In the genomic region with DNA sequence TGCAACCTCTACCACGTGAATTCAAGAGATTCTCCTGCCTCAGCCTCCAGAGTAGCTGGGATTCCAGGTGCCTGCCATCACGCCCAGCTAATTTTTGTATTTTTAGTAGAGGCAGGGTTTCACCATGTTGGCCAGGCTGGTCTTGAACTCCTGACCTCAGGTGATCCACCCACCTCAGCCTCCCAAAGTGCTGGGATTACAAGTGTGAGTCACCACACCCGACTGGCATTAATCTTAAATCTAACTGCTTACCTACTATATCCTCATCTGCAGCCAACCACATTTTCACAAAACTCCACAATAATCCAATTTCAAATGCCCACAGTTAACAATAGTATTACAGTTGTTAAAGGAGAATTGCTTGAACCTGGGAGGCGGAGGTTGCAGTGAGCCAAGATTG, we compare ENCODE assay signal across 7 cellular contexts. TPM values are rescaled to one million over a fixed set of nuclear protein-coding genes. Genes with fewer than 3 reads are reported as not detected.
DNase-seq lines count a peak whose midpoint lies in the region; ATAC-seq, FAIRE-seq and TF ChIP-seq lines count a peak whose summit lies in the region.
"Not testable (repeated sequence)": the region's sequence is repeated elsewhere in the genome, so short reads cannot be mapped to it uniquely, and the experiment has no call there.

No MANE protein-coding gene starts in this region.

- not testable (repeated sequence) for TF ChIP-seq RAD21 in HCT116 (IDR thresholded peaks at IDR 0.05; ENCODE audit: low read depth); GM12878 (IDR thresholded peaks at IDR 0.05; ENCODE audit: insufficient read depth, low read depth, low read length)

- in situ Hi-C loops in GM12878 (cut with MboI): not testable (repeated sequence)

- H3K9me3 Mint-ChIP-seq in activated T-cell treated with anti-CD3 and anti-CD28 coated beads, Interleukin-2, amount 50 U/mL, for 72 hours; endothelial cell (ENCODE audit: unreplicated experiment); type B pancreatic cell: not testable (repeated sequence)

- H4K20me1 ChIP-seq in HCT116 (ENCODE audit: insufficient read depth); OCI-LY7 (ENCODE audit: insufficient read depth, low read length); GM12878 (ENCODE audit: control insufficient read depth, insufficient read depth): not testable (repeated sequence)

- peaks cover 3 to 16% of the 10 kb centered on the region in 2 donors for H3K36me3 Mint-ChIP-seq in activated T-cell treated with anti-CD3 and anti-CD28 coated beads, Interleukin-2, amount 50 U/mL, for 72 hours (ENCODE audit: insufficient read depth in 2 of 2)
- not testable (repeated sequence) for H3K36me3 Mint-ChIP-seq in endothelial cell (ENCODE audit: low read depth, unreplicated experiment); type B pancreatic cell

- H2AFZ ChIP-seq in HCT116 (ENCODE audit: low read depth, low read length, poor library complexity, severe bottlenecking); OCI-LY7 (ENCODE audit: low read length); GM12878 (ENCODE audit: control insufficient read depth, low read depth, low read length): not testable (repeated sequence)

- POLR2A ChIA-PET in HCT116 (lab: Charles Lee); OCI-LY7 (lab: Charles Lee): not testable (repeated sequence)
- POLR2A ChIA-PET in GM12878 (lab: Charles Lee): interaction anchor here (0.7 to 3.3 kb wide), 2 partner anchors 14 to 1506 kb away, joined by 3 to 25 read pairs; a partner anchor contains a TSS

- H3K4me1 ChIP-seq in HCT116 (ENCODE audit: control insufficient read depth in 1 of 2, insufficient read depth in 2 of 2, low read length in 2 of 2) (peaks cover 0 to 15% of the 10 kb centered on the region in 2 experiments; a peak in 3 of 4 replicates), OCI-LY7 (ENCODE audit: insufficient read depth, low read length, poor library complexity, severe bottlenecking) (peaks cover 19% of the 10 kb centered on the region)
- not testable (repeated sequence) for H3K4me1 ChIP-seq in GM12878 (ENCODE audit: control insufficient read depth, insufficient read depth, low read length)

- RAD21 ChIA-PET in HCT116 (lab: Charles Lee; ENCODE audit: low non-redundant PET in 1 of 2, low total read pairs in 2 of 2, uncharacterized antibody in 2 of 2, unreplicated experiment in 2 of 2); GM12878 (lab: Charles Lee; ENCODE audit: unreplicated experiment): not testable (repeated sequence)

- ATAC-seq in HCT116; activated T-cell treated with anti-CD3 and anti-CD28 coated beads, Interleukin-2, amount 50 U/mL, for 72 hours (replicated peaks in 1 of 2); GM12878: not testable (repeated sequence)

- FAIRE-seq in GM12878 (lab: Jason Lieb, UNC): not testable (repeated sequence)

- 88% methylated on average over 4 of the region's 4 CpGs for WGBS in GM12878 (ENCODE audit: insufficient coverage, insufficient replicate concordance, low lambda C conversion rate, missing lambda C conversion rate)

- SMC1A ChIA-PET in GM12878 (lab: Charles Lee; ENCODE audit: uncharacterized antibody, unreplicated experiment): not testable (repeated sequence)

- H3K27ac ChIP-seq in HCT116 (ENCODE audit: low read depth, low read length); OCI-LY7 (ENCODE audit: low read depth, low read length, poor library complexity, severe bottlenecking); GM12878 (ENCODE audit: control insufficient read depth, insufficient read depth): not testable (repeated sequence)

- BruUV-seq in HCT116 (replicated peaks; lab: Mats Ljungman, UMichigan); OCI-LY7 (replicated peaks; lab: Mats Ljungman, UMichigan); GM12878 (replicated peaks; lab: Mats Ljungman, UMichigan): not testable (repeated sequence)

- DNase-seq in HCT116 (ENCODE audit: low read depth, low spot score); NB4 (ENCODE audit: low read depth); OCI-LY7 (ENCODE audit: low spot score); activated T-cell treated with anti-CD3 and anti-CD28 coated beads, Interleukin-2, amount 50 U/mL, for 72 hours; GM12878 (ENCODE audit: low read depth, low spot score); endothelial cell (ENCODE audit: low spot score); type B pancreatic cell (ENCODE audit: extremely low spot score, unreplicated experiment): not testable (repeated sequence)

- H3K4me3 Mint-ChIP-seq in activated T-cell treated with anti-CD3 and anti-CD28 coated beads, Interleukin-2, amount 50 U/mL, for 72 hours: peak overlapping the region; percentile 21 to 24
- H3K4me3 Mint-ChIP-seq in endothelial cell (ENCODE audit: unreplicated experiment) (peak overlapping the region; percentile 57), type B pancreatic cell (peak overlapping the region; percentile 24)

- H3K27me3 Mint-ChIP-seq in activated T-cell treated with anti-CD3 and anti-CD28 coated beads, Interleukin-2, amount 50 U/mL, for 72 hours (ENCODE audit: low read depth); endothelial cell (ENCODE audit: unreplicated experiment); type B pancreatic cell: not testable (repeated sequence)

- intact Hi-C loops in HCT116 (cut with micrococcal nuclease); OCI-LY7 (cut with micrococcal nuclease; ENCODE audit: unreplicated experiment); GM12878 (cut with micrococcal nuclease; ENCODE audit: unreplicated experiment): not testable (repeated sequence)

- H3K79me2 ChIP-seq in HCT116 (ENCODE audit: insufficient read depth, low read length) (peaks cover 49% of the 10 kb centered on the region), OCI-LY7 (ENCODE audit: insufficient read depth, low read depth, low read length) (peaks cover 53% of the 10 kb centered on the region), GM12878 (ENCODE audit: control insufficient read depth, insufficient read depth, low read length) (peaks cover 43% of the 10 kb centered on the region)

- H3K9me2 ChIP-seq in HCT116 (ENCODE audit: insufficient read depth); OCI-LY7 (ENCODE audit: insufficient read depth, low read length): not testable (repeated sequence)

- H3K4me1 Mint-ChIP-seq in activated T-cell treated with anti-CD3 and anti-CD28 coated beads, Interleukin-2, amount 50 U/mL, for 72 hours (ENCODE audit: low read depth): peaks cover 24% of the 10 kb centered on the region
- not testable (repeated sequence) for H3K4me1 Mint-ChIP-seq in endothelial cell (ENCODE audit: unreplicated experiment)
- H3K4me1 Mint-ChIP-seq in type B pancreatic cell (ENCODE audit: unreplicated experiment): peaks cover 19% of the 10 kb centered on the region

- not testable (repeated sequence) for TF ChIP-seq CTCF in HCT116 (IDR thresholded peaks at IDR 0.05 in 2 of 3, conservative IDR thresholded peaks at IDR 0.05 in 1 of 3; ENCODE audit: borderline replicate concordance in 1 of 3, insufficient read depth in 1 of 3, low read depth in 2 of 3, low read length in 2 of 3); NB4 (IDR thresholded peaks at IDR 0.05; ENCODE audit: low read depth, low read length); OCI-LY7 (conservative IDR thresholded peaks at IDR 0.05; ENCODE audit: low read length); GM12878 (IDR thresholded peaks at IDR 0.05 in 2 of 3, conservative IDR thresholded peaks at IDR 0.05 in 1 of 3; ENCODE audit: control insufficient read depth in 2 of 3, extremely low read depth in 1 of 3, insufficient read depth in 1 of 3, low read depth in 3 of 3, low read length in 3 of 3); endothelial cell (IDR thresholded peaks at IDR 0.05; ENCODE audit: unreplicated experiment); type B pancreatic cell (conservative IDR thresholded peaks at IDR 0.05)

- not testable (repeated sequence) for H3K9me3 ChIP-seq in HCT116 (ENCODE audit: control insufficient read depth in 1 of 2, insufficient read depth in 1 of 2, low read depth in 1 of 2, low read length in 2 of 2); OCI-LY7 (ENCODE audit: low read length); GM12878 (replicated peaks; ENCODE audit: control insufficient read depth, insufficient read depth, low read length)

- not testable (repeated sequence) for H3K9ac ChIP-seq in HCT116 (ENCODE audit: low read length); GM12878 (ENCODE audit: control insufficient read depth, insufficient read depth, low read length)

- TF ChIP-seq POLR2A in HCT116 (IDR thresholded peaks at IDR 0.05; ENCODE audit: borderline replicate concordance, extremely low read depth, insufficient read depth, insufficient read length); NB4 (IDR thresholded peaks at IDR 0.05; ENCODE audit: extremely low read depth, insufficient read length); GM12878 (IDR thresholded peaks at IDR 0.05; ENCODE audit: low read depth, low read length): not testable (repeated sequence)

- H3K36me3 ChIP-seq in HCT116 (ENCODE audit: control insufficient read depth in 1 of 2, insufficient read depth in 2 of 2, low read length in 2 of 2); GM12878 (ENCODE audit: control insufficient read depth in 2 of 2, insufficient read depth in 2 of 2, low read length in 1 of 2): not testable (repeated sequence)
- peaks cover 47% of the 10 kb centered on the region for H3K36me3 ChIP-seq in OCI-LY7 (ENCODE audit: insufficient read depth, low read length)

- H3K4me2 ChIP-seq in HCT116 (ENCODE audit: low read length) (peak overlapping the region; percentile 47; the same call in 1 of the 2 replicates), OCI-LY7 (ENCODE audit: low read length) (0 out of 2 replicates have a peak overlapping the region, but pooled peaks have one; percentile 24), GM12878 (ENCODE audit: control insufficient read depth, insufficient read depth) (0 out of 2 replicates have a peak overlapping the region, but pooled peaks have one; percentile 3)

- CTCF ChIA-PET in HCT116 (lab: Charles Lee); OCI-LY7 (lab: Charles Lee; ENCODE audit: unreplicated experiment); GM12878 (lab: Yijun Ruan, JAX): not testable (repeated sequence)

- H3K27ac Mint-ChIP-seq in activated T-cell treated with anti-CD3 and anti-CD28 coated beads, Interleukin-2, amount 50 U/mL, for 72 hours; type B pancreatic cell: not testable (repeated sequence)
- peak overlapping the region; percentile 24 for H3K27ac Mint-ChIP-seq in endothelial cell (ENCODE audit: unreplicated experiment)

- H3K4me3 ChIP-seq in HCT116 (replicated peaks in 1 of 2; ENCODE audit: low read depth in 1 of 2, low read length in 2 of 2); OCI-LY7 (ENCODE audit: low read depth, low read length, poor library complexity, severe bottlenecking): not testable (repeated sequence)
- H3K4me3 ChIP-seq in NB4 (ENCODE audit: low read depth, low read length) (peak overlapping the region; percentile 25), GM12878 (peak overlapping the region; percentile 51)

- not testable (repeated sequence) for TF ChIP-seq EP300 in GM12878 (IDR thresholded peaks at IDR 0.05; ENCODE audit: borderline replicate concordance in 1 of 2, control insufficient read depth in 1 of 2, low read depth in 2 of 2, low read length in 2 of 2)

- H3K27me3 ChIP-seq in HCT116 (ENCODE audit: insufficient read depth, low read length); GM12878 (replicated peaks in 1 of 2; ENCODE audit: control insufficient read depth in 2 of 2, insufficient read depth in 2 of 2, low read length in 1 of 2): not testable (repeated sequence)

RNA-seq across cellular contexts. Expression of a gene that starts 2.9 kb away (rescaled TPM):
- total RNA-seq in HCT116 (2021; ENCODE audit: unreplicated experiment) (37.6 TPM), OCI-LY7 (2022) (48.6 and 54.9 TPM in 2 replicates), GM12878 (2014; rRNA removed) (45.6 and 65.4 TPM in 2 replicates), GM12878 (2014; rRNA removed; fragmentation: Illumina TruSeq; extraction: Trizol) (73.4 and 74.3 TPM in 2 replicates), GM12878 (2021) (53.5 and 54.6 TPM in 2 replicates), endothelial cell (ENCODE audit: unreplicated experiment) (33.7 TPM), type B pancreatic cell (ENCODE audit: low replicate concordance) (35.8 and 38.8 TPM in 2 replicates)
- polyA plus RNA-seq in HCT116 (2012): 7.6 and 13.7 TPM in 2 replicates
- total RNA-seq in OCI-LY7 (2014; rRNA removed; shearing (Covaris generic)): 25.1 and 34.6 TPM in 2 replicates
- total RNA-seq in activated T-cell treated with anti-CD3 and anti-CD28 coated beads, Interleukin-2, amount 50 U/mL, for 72 hours: 10 to 100 TPM; 40.4 to 46.3 TPM
- 187 and 195 TPM in 2 replicates for total RNA-seq in GM12878 (2013; cell fraction: nucleolus; rRNA removed)
- polyA plus RNA-seq in GM12878 (2011; ENCODE audit: low read depth): 14.1 TPM
- polyA plus RNA-seq in GM12878 (2011; rRNA removed) (76.1 and 136 TPM in 2 replicates), GM12878 (2014; fragmentation: Illumina TruSeq; extraction: Trizol) (59.6 and 60.4 TPM in 2 replicates), GM12878 (2014; fragmentation: Nextera tagmentation; extraction: Ambion mirVana) (10 to 100 TPM; 60.5 to 66.3 TPM), GM12878 (2014; rRNA removed) (49.2 and 58.3 TPM in 2 replicates), GM12878 (2016; fragmentation: Nextera tagmentation; extraction: Ambion mirVana) (10 to 100 TPM; 66.8 to 67.6 TPM)
- 21.1 and 23.0 TPM in 2 replicates for polyA plus RNA-seq in GM12878 (2011; cell fraction: cytosol; rRNA removed)
- 68.5 and 80.8 TPM in 2 replicates for polyA plus RNA-seq in GM12878 (2011; cell fraction: nucleus; rRNA removed)
- 36.6 and 47.6 TPM in 2 replicates for polyA plus RNA-seq in GM12878 (2012)
- 43.3 and 45.4 TPM in 2 replicates for polyA minus RNA-seq in GM12878 (2011; rRNA and poly(A)+ RNA removed)
- polyA minus RNA-seq in GM12878 (2011; cell fraction: cytosol; rRNA and poly(A)+ RNA removed): 13.6 and 16.5 TPM in 2 replicates
- polyA minus RNA-seq in GM12878 (2011; cell fraction: nucleus; rRNA and poly(A)+ RNA removed): 46.8 and 62.8 TPM in 2 replicates

RNA-seq across cellular contexts. Expression of a gene that starts 13.4 kb away (rescaled TPM):
- total RNA-seq in HCT116 (2021; ENCODE audit: unreplicated experiment) (55.3 TPM), OCI-LY7 (2022) (65.1 and 65.7 TPM in 2 replicates), GM12878 (2014; rRNA removed) (22.3 and 33.5 TPM in 2 replicates), GM12878 (2014; rRNA removed; fragmentation: Illumina TruSeq; extraction: Trizol) (81.1 and 83.0 TPM in 2 replicates), GM12878 (2021) (53.5 and 59.1 TPM in 2 replicates), endothelial cell (ENCODE audit: unreplicated experiment) (50.8 TPM), type B pancreatic cell (ENCODE audit: low replicate concordance) (53.2 and 61.4 TPM in 2 replicates)
- 17.8 and 21.9 TPM in 2 replicates for polyA plus RNA-seq in HCT116 (2012)
- 33.5 and 48.5 TPM in 2 replicates for total RNA-seq in OCI-LY7 (2014; rRNA removed; shearing (Covaris generic))
- 10 to 100 TPM; 67.4 to 80.0 TPM for total RNA-seq in activated T-cell treated with anti-CD3 and anti-CD28 coated beads, Interleukin-2, amount 50 U/mL, for 72 hours
- 88.2 and 92.5 TPM in 2 replicates for total RNA-seq in GM12878 (2013; cell fraction: nucleolus; rRNA removed)
- 24.9 TPM for polyA plus RNA-seq in GM12878 (2011; ENCODE audit: low read depth)
- polyA plus RNA-seq in GM12878 (2011; rRNA removed) (58.4 and 98.3 TPM in 2 replicates), GM12878 (2014; fragmentation: Illumina TruSeq; extraction: Trizol) (126 and 170 TPM in 2 replicates), GM12878 (2014; fragmentation: Nextera tagmentation; extraction: Ambion mirVana) (100 to 1,000 TPM; 141 to 147 TPM), GM12878 (2014; rRNA removed) (39.0 and 50.8 TPM in 2 replicates), GM12878 (2016; fragmentation: Nextera tagmentation; extraction: Ambion mirVana) (100 to 1,000 TPM; 107 to 114 TPM)
- polyA plus RNA-seq in GM12878 (2011; cell fraction: cytosol; rRNA removed): 15.2 TPM in 2 replicates
- polyA plus RNA-seq in GM12878 (2011; cell fraction: nucleus; rRNA removed): 38.5 and 40.3 TPM in 2 replicates
- polyA plus RNA-seq in GM12878 (2012): 51.0 and 57.1 TPM in 2 replicates
- polyA minus RNA-seq in GM12878 (2011; rRNA and poly(A)+ RNA removed): 17.5 and 24.6 TPM in 2 replicates
- 10.2 and 10.5 TPM in 2 replicates for polyA minus RNA-seq in GM12878 (2011; cell fraction: cytosol; rRNA and poly(A)+ RNA removed)
- polyA minus RNA-seq in GM12878 (2011; cell fraction: nucleus; rRNA and poly(A)+ RNA removed): 19.8 and 39.2 TPM in 2 replicates
